9 cellular contexts compared by ENCODE assay signal in genomic region chr7:92609921-92610518, GRCh38. TPM values are rescaled to one million over a fixed set of nuclear protein-coding genes. Genes with fewer than 3 reads are reported as not detected.
DNase-seq lines count a peak whose midpoint lies in the region; ATAC-seq and TF ChIP-seq lines count a peak whose summit lies in the region.
"Had no signal": no experiment of that assay in that cellular context is flagged by ENCODE, and none has a peak within 500 bp of the region (broad histone marks: within the 10 kb centered on the region; RNA-seq: fewer than 3 reads in every experiment).

No MANE protein-coding gene starts in this region.

- no peak overlapping the region for H3K9ac ChIP-seq in KMS-11
- H3K9ac ChIP-seq: BLaER1 treated with 17β-estradiol and CSF1 and Interleukin-3, amounts not matched to agents 10 nM and 100 nM had no signal

- H3K4me3 ChIP-seq in KMS-11 (IDR thresholded peaks at IDR 0.05; ENCODE audit: insufficient read depth, low read depth, low read length) = no peak overlapping the region
- H3K4me3 ChIP-seq: BLaER1 treated with 17β-estradiol and CSF1 and Interleukin-3, amounts not matched to agents 10 nM and 100 nM had no signal

- TF ChIP-seq CTCF in KMS-11 (conservative IDR thresholded peaks at IDR 0.05; ENCODE audit: low read depth, low read length) = peak; percentile 53

- H3K36me3 ChIP-seq in KMS-11 (ENCODE audit: insufficient read depth) = peaks cover 3% of the 10 kb centered on the region; the same call in 1 of the 2 replicates

- no peaks in the 10 kb centered on the region for H3K79me2 ChIP-seq in KMS-11 (ENCODE audit: insufficient read depth, low read depth)

- H3K4me2 ChIP-seq in KMS-11 = no peak overlapping the region
- H3K4me2 ChIP-seq: BLaER1 treated with 17β-estradiol and CSF1 and Interleukin-3, amounts not matched to agents 10 nM and 100 nM had no signal

- peaks cover 24% of the 10 kb centered on the region for H3K4me1 ChIP-seq in KMS-11 (ENCODE audit: low read depth, poor library complexity, severe bottlenecking)
- H3K4me1 ChIP-seq: BLaER1 treated with 17β-estradiol and CSF1 and Interleukin-3, amounts not matched to agents 10 nM and 100 nM had no signal

- no peaks in the 10 kb centered on the region for H3K27me3 ChIP-seq in KMS-11 (ENCODE audit: insufficient read depth, low read depth)
- H3K27me3 ChIP-seq: BLaER1 treated with 17β-estradiol and CSF1 and Interleukin-3, amounts not matched to agents 10 nM and 100 nM had no signal

- no peaks in the 10 kb centered on the region for H3K9me3 Mint-ChIP-seq in activated naive CD8-positive, alpha-beta T cell treated with anti-CD3 and anti-CD28 coated beads, Interleukin-2, amount 50 U/mL, for 24 hours

- no peak overlapping the region for H2AFZ ChIP-seq in KMS-11 (ENCODE audit: low read depth)

- no peak for ATAC-seq in activated naive CD8-positive, alpha-beta T cell treated with anti-CD3 and anti-CD28 coated beads, Interleukin-2, amount 50 U/mL, for 24 hours
- ATAC-seq in GM19397 (IDR thresholded peaks at IDR 0.05; ENCODE audit: unreplicated experiment) = no peak

- H3K4me1 Mint-ChIP-seq in activated naive CD8-positive, alpha-beta T cell treated with anti-CD3 and anti-CD28 coated beads, Interleukin-2, amount 50 U/mL, for 24 hours = peaks cover 25% of the 10 kb centered on the region

- H3K36me3 Mint-ChIP-seq in activated naive CD8-positive, alpha-beta T cell treated with anti-CD3 and anti-CD28 coated beads, Interleukin-2, amount 50 U/mL, for 24 hours (ENCODE audit: low read depth) = peaks cover 24% of the 10 kb centered on the region

- H3K4me3 Mint-ChIP-seq in activated naive CD8-positive, alpha-beta T cell treated with anti-CD3 and anti-CD28 coated beads, Interleukin-2, amount 50 U/mL, for 24 hours = no peak overlapping the region

- peak overlapping the region; percentile 2 for H3K27ac Mint-ChIP-seq in activated naive CD8-positive, alpha-beta T cell treated with anti-CD3 and anti-CD28 coated beads, Interleukin-2, amount 50 U/mL, for 24 hours

- no peak overlapping the region for H3K27ac ChIP-seq in KMS-11
- H3K27ac ChIP-seq: BLaER1 treated with 17β-estradiol and CSF1 and Interleukin-3, amounts not matched to agents 10 nM and 100 nM had no signal

- 0 out of 2 replicates have a peak, but pooled peaks cover 7% of the 10 kb centered on the region for H4K20me1 ChIP-seq in KMS-11 (ENCODE audit: insufficient read depth)
- H4K20me1 ChIP-seq: BLaER1 treated with 17β-estradiol and CSF1 and Interleukin-3, amounts not matched to agents 10 nM and 100 nM had no signal

- H3K27me3 Mint-ChIP-seq in activated naive CD8-positive, alpha-beta T cell treated with anti-CD3 and anti-CD28 coated beads, Interleukin-2, amount 50 U/mL, for 24 hours = no peaks in the 10 kb centered on the region

- peak; percentile 22 for DNase-seq in NCI-H1105 treated with DMSO at 0.1 percent for 48 hours (lab: John Stamatoyannopoulos, UW)
- DNase-seq in NCI-H1105 (lab: John Stamatoyannopoulos, UW) = no peak
- DNase-seq in activated naive CD8-positive, alpha-beta T cell treated with anti-CD3 and anti-CD28 coated beads, Interleukin-2, amount 50 U/mL, for 24 hours = no peak
- DNase-seq in lung microvascular endothelial cell (ENCODE audit: low read depth in 2 of 2) = peak; percentile 36 to 46
- no peak for DNase-seq in stimulated activated CD4-positive, alpha-beta T cell treated with anti-CD3 and anti-CD28 coated beads, Interleukin-2, amount 100 ng/mL, for 24 hours
- no peak for DNase-seq in NCI-H2029 treated with DMSO at 0.1 percent for 48 hours (lab: John Stamatoyannopoulos, UW)

RNA-seq across cellular contexts. Expression of gene FAM133B, which starts 19.8 kb away (rescaled TPM):
- total RNA-seq in lung microvascular endothelial cell = 7.0 and 10.1 TPM in 2 replicates

Comparison
In these comparisons a context has a peak if more than half of its experiments do, and no peak if none do; other contexts are left out.
1. DNase-seq: peak in NCI-H1105 treated with DMSO at 0.1 percent for 48 hours (single experiment) and lung microvascular endothelial cell (2 of 2); none in NCI-H1105 (single experiment), activated naive CD8-positive, alpha-beta T cell treated with anti-CD3 and anti-CD28 coated beads, Interleukin-2, amount 50 U/mL, for 24 hours (single experiment), stimulated activated CD4-positive, alpha-beta T cell treated with anti-CD3 and anti-CD28 coated beads, Interleukin-2, amount 100 ng/mL, for 24 hours (0 of 2) and NCI-H2029 treated with DMSO at 0.1 percent for 48 hours (single experiment).